Comparison of ENCODE assay signal across 26 cellular contexts in the genomic region with DNA sequence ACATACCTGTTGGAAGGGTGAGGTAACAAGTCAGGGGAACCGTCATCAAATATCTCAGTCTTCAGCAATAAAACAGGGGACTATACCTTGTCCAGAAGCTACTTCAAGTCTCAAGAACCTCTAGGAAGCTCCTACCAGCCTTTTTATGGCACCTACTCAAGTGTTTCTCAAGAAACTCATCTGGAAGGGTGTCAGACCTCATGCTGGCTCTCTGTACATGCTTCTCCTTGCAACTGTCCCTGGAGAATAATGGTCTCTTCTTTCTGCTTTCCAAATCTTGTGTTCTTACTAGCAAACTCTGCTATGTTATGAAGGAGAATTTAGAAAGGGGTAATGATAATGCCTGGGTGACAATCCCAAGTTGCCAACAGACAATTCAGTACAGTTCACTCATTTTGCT. TPM values are rescaled to one million over a fixed set of nuclear protein-coding genes. Genes with fewer than 3 reads are reported as not detected.
"Had no signal": no experiment of that assay in that cellular context is flagged by ENCODE, and none has a peak within 500 bp of the region (broad histone marks: within the 10 kb centered on the region; RNA-seq: fewer than 3 reads in every experiment).

No MANE protein-coding gene starts in this region.

- H3K9me3 ChIP-seq: heart left ventricle, thoracic aorta, transverse colon had no signal

- ATAC-seq: esophagus mucosa; heart left ventricle; left colon; left ventricle myocardium superior; naive thymus-derived CD4-positive, alpha-beta T cell; sciatic nerve; stimulated activated naive B cell treated with anti-CD40 and anti-IgM and Interleukin-4, amounts not matched to agents 10 μg/mL and 1 μg/mL and 100 μg/mL, for 72 hours had no signal

- H3K4me3 ChIP-seq: heart left ventricle, lung, skin epidermis, thoracic aorta, transverse colon had no signal

- H3K27me3 ChIP-seq: heart left ventricle, transverse colon had no signal

- DNase-seq: effector memory CD4-positive, alpha-beta T cell; heart left ventricle; hippocampal formation; left colon; left ventricle myocardium superior; mesenchymal stem cell; naive thymus-derived CD4-positive, alpha-beta T cell; nephron progenitor cell; posterior cingulate gyrus; stimulated activated CD4-positive, alpha-beta T cell treated with anti-CD3 and anti-CD28 coated beads, Interleukin-2, amount 100 ng/mL, for 24 hours; stimulated activated CD4-positive, alpha-beta T cell treated with anti-CD3 and anti-CD28 coated beads, Interleukin-4, amount 100 ng/mL, for 4 hours; stimulated activated naive B cell treated with anti-CD40 and anti-IgM and Interleukin-4, amounts not matched to agents 10 μg/mL and 1 μg/mL and 100 μg/mL, for 72 hours; stimulated activated naive CD8-positive, alpha-beta T cell treated with anti-CD3 and anti-CD28 coated beads, Interleukin-15, amount 100 ng/mL, for 72 hours; substantia nigra; transverse colon had no signal

- H3K27ac ChIP-seq: heart left ventricle, skin epidermis, thoracic aorta, transverse colon had no signal

- H3K36me3 ChIP-seq: heart left ventricle, thoracic aorta, transverse colon had no signal

- H3K4me1 ChIP-seq: heart left ventricle, transverse colon had no signal

RNA-seq across cellular contexts. Expression of a gene that starts 52.5 kb away (rescaled TPM):
- total RNA-seq: esophagus mucosa; frontal cortex; glomerular endothelial cell; left ventricle myocardium superior; mononuclear cell; naive thymus-derived CD4-positive, alpha-beta T cell; omental fat pad; pulmonary artery endothelial cell; sciatic nerve; thoracic aorta; ureter had no signal
